Comparison of ENCODE assay signal across 23 cellular contexts in the genomic region with DNA sequence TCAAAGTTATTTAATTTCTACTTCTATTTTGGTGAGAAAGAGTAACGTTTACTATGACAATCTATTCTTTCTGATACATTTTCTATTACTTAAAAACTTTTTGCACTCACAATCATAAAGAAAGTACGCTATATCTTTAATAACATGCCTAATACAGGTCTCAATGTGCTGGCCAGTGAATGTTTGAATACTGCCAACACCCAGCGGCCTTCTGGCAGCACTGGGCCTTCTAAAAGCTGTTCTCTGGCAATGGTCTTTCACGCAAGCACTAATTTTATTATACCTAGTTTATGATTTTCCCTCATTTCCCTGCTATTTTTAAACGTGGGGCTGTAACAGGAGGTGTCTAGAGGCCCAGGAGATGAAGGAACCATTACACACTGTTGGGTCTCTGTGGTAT.
DNase-seq lines count a peak whose midpoint lies in the region; ATAC-seq and TF ChIP-seq lines count a peak whose summit lies in the region.
"Had no signal": no experiment of that assay in that cellular context is flagged by ENCODE, and none has a peak within 500 bp of the region (broad histone marks: within the 10 kb centered on the region; RNA-seq: fewer than 3 reads in every experiment).

No MANE protein-coding gene starts in this region.

- ATAC-seq in Right ventricle myocardium inferior, result peak; percentile 75
- ATAC-seq in right cardiac atrium, result peak in 1 of 2 donors; percentile 78
- no peak for ATAC-seq in aorta (ENCODE audit: low FRiP score)
- ATAC-seq in HG02970 (IDR thresholded peaks at IDR 0.05; ENCODE audit: low FRiP score, unreplicated experiment), result no peak
- no peak for ATAC-seq in GM21381 (IDR thresholded peaks at IDR 0.05; ENCODE audit: unreplicated experiment)
- ATAC-seq: K562, Panc1 had no signal

- no peak overlapping the region for H3K4me3 ChIP-seq in right atrium auricular region
- H3K4me3 ChIP-seq in fibroblast of the aortic adventitia (ENCODE audit: low read depth, low read length), result no peak overlapping the region
- no peak overlapping the region for H3K4me3 ChIP-seq in right cardiac atrium (ENCODE audit: low read length)
- H3K4me3 ChIP-seq in aorta (ENCODE audit: low read length in 2 of 2), result no peak overlapping the region
- H3K4me3 ChIP-seq: K562, SJSA1 had no signal

- no peaks in the 10 kb centered on the region for H3K4me1 Mint-ChIP-seq in activated CD4-positive, alpha-beta T cell treated with anti-CD3 and anti-CD28 coated beads, Interleukin-2, amount 10 ng/mL, durations not matched to agents 24 days and 14 days
- H3K4me1 Mint-ChIP-seq: CD8-positive, alpha-beta memory T cell had no signal

- WGBS in right cardiac atrium, result 53% methylated on average over 5 of the region's 5 CpGs
- 12 to 13% methylated on average over 5 of the region's 5 CpGs for WGBS in aorta, 2 donors

- peaks cover 6% of the 10 kb centered on the region for H3K27me3 Mint-ChIP-seq in activated CD4-positive, alpha-beta T cell treated with anti-CD3 and anti-CD28 coated beads, Interleukin-2, amount 10 ng/mL, durations not matched to agents 24 days and 14 days

- TF ChIP-seq CTCF in right atrium auricular region (IDR thresholded peaks at IDR 0.05), result no peak
- TF ChIP-seq CTCF in fibroblast of the aortic adventitia (IDR thresholded peaks at IDR 0.05; ENCODE audit: insufficient read depth, low read length), result no peak

- no peaks in the 10 kb centered on the region for H3K36me3 Mint-ChIP-seq in activated CD4-positive, alpha-beta T cell treated with anti-CD3 and anti-CD28 coated beads, Interleukin-2, amount 10 ng/mL, durations not matched to agents 24 days and 14 days (ENCODE audit: low read depth)

- H3K36me3 ChIP-seq in right atrium auricular region (no peaks in the 10 kb centered on the region), aorta (ENCODE audit: control insufficient read depth in 1 of 2, insufficient read depth in 2 of 2, low read length in 1 of 2) (no peaks in the 10 kb centered on the region)
- H3K36me3 ChIP-seq: SJSA1 had no signal

- H3K9me3 ChIP-seq in right atrium auricular region (no peaks in the 10 kb centered on the region), right cardiac atrium (ENCODE audit: control insufficient read depth, low read length) (no peaks in the 10 kb centered on the region), aorta (ENCODE audit: control insufficient read depth, low read length) (no peaks in the 10 kb centered on the region)
- H3K9me3 ChIP-seq: SJSA1 had no signal

- peaks cover 0 to 19% of the 10 kb centered on the region in 2 donors for H3K4me1 ChIP-seq in right atrium auricular region
- H3K4me1 ChIP-seq in right cardiac atrium (ENCODE audit: control insufficient read depth, insufficient read depth, low read length), result peaks cover 3% of the 10 kb centered on the region
- H3K4me1 ChIP-seq in aorta (ENCODE audit: control insufficient read depth in 1 of 2, insufficient read depth in 2 of 2, low read length in 2 of 2), result peaks cover 2 to 9% of the 10 kb centered on the region in 2 donors
- H3K4me1 ChIP-seq: SJSA1 had no signal

- H3K4me3 Mint-ChIP-seq in activated CD4-positive, alpha-beta T cell treated with anti-CD3 and anti-CD28 coated beads, Interleukin-2, amount 10 ng/mL, durations not matched to agents 24 days and 14 days, result no peak overlapping the region
- H3K4me3 Mint-ChIP-seq: CD8-positive, alpha-beta memory T cell had no signal

- intact Hi-C loops in Right ventricle myocardium inferior (cut with DNase I) (no loop called here), right cardiac atrium (cut with DNase I) (no loop called here), aorta (cut with DNase I) (loop anchor here in 1 of 2 donors (10.0 kb wide), 1 partner anchor 64 kb away; no protein-coding TSS in a partner anchor)
- intact Hi-C loops in activated CD4-positive, alpha-beta T cell treated with anti-CD3 and anti-CD28 coated beads, Interleukin-2, amount 10 ng/mL, durations not matched to agents 24 days and 14 days (cut with micrococcal nuclease), result no loop called here

- DNase-seq in Right ventricle myocardium inferior (ENCODE audit: missing footprints) (no peak), right atrium auricular region (ENCODE audit: low spot score) (no peak), fibroblast of the aortic adventitia (ENCODE audit: low read depth) (peak; percentile 19), right cardiac atrium (peak in 2 of 3 donors; percentile 19 to 75), aorta (no peak)
- DNase-seq in activated CD4-positive, alpha-beta T cell treated with anti-CD3 and anti-CD28 coated beads, Interleukin-2, amount 10 ng/mL, durations not matched to agents 24 days and 14 days, result no peak
- DNase-seq: ACHN; Calu3; CD8-positive, alpha-beta memory T cell; DMS153; MM.1S; NCI-H1092 treated with DMSO at 0.1 percent for 48 hours; NCI-H146; NCI-H2029; NCI-H2227 treated with DMSO at 0.1 percent for 48 hours; NCI-H524; NCI-H82 had no signal

- H3K27ac ChIP-seq in right atrium auricular region (no peak overlapping the region), right cardiac atrium (ENCODE audit: low read length) (no peak overlapping the region), aorta (ENCODE audit: low read depth in 1 of 2, low read length in 2 of 2) (peak overlapping the region; percentile 28 to 78)
- H3K27ac ChIP-seq: 22Rv1, SJSA1 had no signal

- H3K27me3 ChIP-seq in right atrium auricular region (no peaks in the 10 kb centered on the region), right cardiac atrium (ENCODE audit: control insufficient read depth, insufficient read depth) (no peaks in the 10 kb centered on the region), aorta (ENCODE audit: control insufficient read depth in 1 of 2, insufficient read depth in 2 of 2, low read length in 1 of 2) (no peaks in the 10 kb centered on the region)
- H3K27me3 ChIP-seq: SJSA1 had no signal

- H3K27ac Mint-ChIP-seq in activated CD4-positive, alpha-beta T cell treated with anti-CD3 and anti-CD28 coated beads, Interleukin-2, amount 10 ng/mL, durations not matched to agents 24 days and 14 days, result no peak overlapping the region
- H3K27ac Mint-ChIP-seq: CD8-positive, alpha-beta memory T cell had no signal

- no peaks in the 10 kb centered on the region for H3K9me3 Mint-ChIP-seq in activated CD4-positive, alpha-beta T cell treated with anti-CD3 and anti-CD28 coated beads, Interleukin-2, amount 10 ng/mL, durations not matched to agents 24 days and 14 days
- H3K9me3 Mint-ChIP-seq: CD8-positive, alpha-beta memory T cell had no signal

Comparison
In these comparisons a context has a peak if more than half of its experiments do, and no peak if none do; other contexts are left out.
1. DNase-seq: peak in fibroblast of the aortic adventitia (single experiment) and right cardiac atrium (2 of 3); none in Right ventricle myocardium inferior (single experiment), right atrium auricular region (single experiment), aorta (0 of 2) and activated CD4-positive, alpha-beta T cell treated with anti-CD3 and anti-CD28 coated beads, Interleukin-2, amount 10 ng/mL, durations not matched to agents 24 days and 14 days (single experiment).
2. H3K27ac ChIP-seq: peak in aorta (2 of 2); none in right atrium auricular region (0 of 2) and right cardiac atrium (single experiment).